ENCODE assay signal across 20 cellular contexts in the genomic region with DNA sequence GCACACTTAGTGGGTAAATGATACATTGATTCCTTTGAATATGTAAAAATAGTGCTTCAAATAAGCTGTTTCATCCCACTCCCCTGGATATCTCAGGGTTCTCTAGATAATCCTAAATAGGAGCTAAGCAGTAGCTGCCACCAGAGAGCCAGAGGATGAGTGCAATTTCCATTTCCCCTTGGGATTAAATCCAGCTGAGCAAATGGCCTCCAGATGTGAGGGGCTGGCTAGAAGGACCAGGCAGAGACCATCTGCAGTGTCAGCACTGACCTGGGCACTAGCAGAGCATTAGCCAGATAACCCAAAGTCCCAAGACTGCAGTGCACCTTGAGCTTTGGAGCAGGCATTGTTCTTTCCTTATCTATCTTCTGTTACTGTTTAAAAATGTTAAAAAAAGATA. TPM values are rescaled to one million over a fixed set of nuclear protein-coding genes. Genes with fewer than 3 reads are reported as not detected.
DNase-seq lines count a peak whose midpoint lies in the region; ATAC-seq and TF ChIP-seq lines count a peak whose summit lies in the region.
"Had no signal": no experiment of that assay in that cellular context is flagged by ENCODE, and none has a peak within 500 bp of the region (broad histone marks: within the 10 kb centered on the region; RNA-seq: fewer than 3 reads in every experiment).

No MANE protein-coding gene starts in this region.

- no peaks in the 10 kb centered on the region for H3K27me3 ChIP-seq in hepatocyte
- H3K27me3 ChIP-seq: SJSA1 had no signal

- peaks cover 23% of the 10 kb centered on the region for H3K4me1 ChIP-seq in hepatocyte (ENCODE audit: insufficient read depth)
- H3K4me1 ChIP-seq: SJSA1 had no signal

- DNase-seq in AG10803 (ENCODE audit: low read depth) = peak; percentile 31
- peak; percentile 32 for DNase-seq in HFF-Myc (ENCODE audit: extremely low read depth, low read depth)
- DNase-seq in coronary artery (ENCODE audit: low spot score) = peak; percentile 36
- DNase-seq in hepatocyte (ENCODE audit: low spot score) = peak; percentile 4
- no peak for DNase-seq in hepatic stellate cell (ENCODE audit: low spot score)
- DNase-seq in amniotic stem cell (lab: John Stamatoyannopoulos, UW) = no peak
- DNase-seq in iPS-NIHi11 (ENCODE audit: low spot score) = no peak
- DNase-seq: CD8-positive, alpha-beta memory T cell; DMS53; EL; GM23248; HCEC 1CT; KG1; MV-4-11; NCI-H187; NCI-H2227 treated with DMSO at 0.1 percent for 48 hours; NCI-H524 had no signal

- H3K36me3 ChIP-seq in hepatocyte (replicated peaks; ENCODE audit: insufficient read depth, low read depth) = no peaks in the 10 kb centered on the region

- H3K79me2 ChIP-seq in hepatocyte = no peaks in the 10 kb centered on the region

- H3K4me2 ChIP-seq in hepatocyte = no peak overlapping the region

- H4K20me1 ChIP-seq in hepatocyte (ENCODE audit: insufficient read depth, poor library complexity, severe bottlenecking) = no peaks in the 10 kb centered on the region

- no peaks in the 10 kb centered on the region for H3K9me2 ChIP-seq in hepatocyte (replicated peaks; ENCODE audit: insufficient read depth)

- TF ChIP-seq CTCF in AG10803 (conservative IDR thresholded peaks at IDR 0.05; ENCODE audit: low read length) (no peak), HFF-Myc (IDR thresholded peaks at IDR 0.05; ENCODE audit: low read depth, low read length, missing control alignments) (no peak), coronary artery (IDR thresholded peaks at IDR 0.05) (no peak), hepatocyte (IDR thresholded peaks at IDR 0.05; ENCODE audit: poor library complexity) (no peak)

- no peak overlapping the region for H2AFZ ChIP-seq in hepatocyte
- H2AFZ ChIP-seq: GM23248 had no signal

- ATAC-seq in HG02840 (IDR thresholded peaks at IDR 0.05; ENCODE audit: low FRiP score, unreplicated experiment) = no peak
- ATAC-seq: GM12878 had no signal

- no peak overlapping the region for H3K27ac ChIP-seq in coronary artery
- no peak overlapping the region for H3K27ac ChIP-seq in hepatocyte
- H3K27ac ChIP-seq: GM23248, SJSA1 had no signal

- H3K9me3 ChIP-seq in hepatocyte (ENCODE audit: low read depth) = no peaks in the 10 kb centered on the region
- H3K9me3 ChIP-seq: SJSA1 had no signal

- H3K4me3 ChIP-seq in AG10803 (ENCODE audit: low read length) (no peak overlapping the region), HFF-Myc (replicated peaks; ENCODE audit: low read depth, low read length) (no peak overlapping the region), coronary artery (no peak overlapping the region), hepatocyte (no peak overlapping the region)
- H3K4me3 ChIP-seq: GM12878, GM23248, SJSA1 had no signal

RNA-seq across cellular contexts. Expression of gene GPR179, which starts 19.6 kb away (rescaled TPM):
- 0.03 and 0.08 TPM in 2 replicates for total RNA-seq in hepatocyte
- polyA plus RNA-seq in hepatocyte = 0.19 TPM in 1 of 2 replicates, not detected in the other
- total RNA-seq: GM23248 had no signal
- polyA plus RNA-seq: CD8-positive, alpha-beta memory T cell; GM23248 had no signal

RNA-seq across cellular contexts. Expression of gene MRPL45, which starts 27.2 kb away (rescaled TPM):
- 44.9 and 58.7 TPM in 2 replicates for total RNA-seq in hepatocyte
- polyA plus RNA-seq in hepatocyte = 25.8 and 29.4 TPM in 2 replicates

RNA-seq across cellular contexts. Expression of gene SOCS7, which starts 27.5 kb away (rescaled TPM):
- total RNA-seq in hepatocyte = 13.0 and 15.9 TPM in 2 replicates
- polyA plus RNA-seq in hepatocyte = 2.7 and 3.5 TPM in 2 replicates

Comparison
In these comparisons a context has a peak if more than half of its experiments do, and no peak if none do; other contexts are left out.
1. DNase-seq: peak in AG10803 (single experiment), HFF-Myc (single experiment), coronary artery (single experiment) and hepatocyte (single experiment); none in hepatic stellate cell (single experiment), amniotic stem cell (single experiment) and iPS-NIHi11 (single experiment).